Comparison of ENCODE assay signal across 16 cellular contexts in the genomic region with DNA sequence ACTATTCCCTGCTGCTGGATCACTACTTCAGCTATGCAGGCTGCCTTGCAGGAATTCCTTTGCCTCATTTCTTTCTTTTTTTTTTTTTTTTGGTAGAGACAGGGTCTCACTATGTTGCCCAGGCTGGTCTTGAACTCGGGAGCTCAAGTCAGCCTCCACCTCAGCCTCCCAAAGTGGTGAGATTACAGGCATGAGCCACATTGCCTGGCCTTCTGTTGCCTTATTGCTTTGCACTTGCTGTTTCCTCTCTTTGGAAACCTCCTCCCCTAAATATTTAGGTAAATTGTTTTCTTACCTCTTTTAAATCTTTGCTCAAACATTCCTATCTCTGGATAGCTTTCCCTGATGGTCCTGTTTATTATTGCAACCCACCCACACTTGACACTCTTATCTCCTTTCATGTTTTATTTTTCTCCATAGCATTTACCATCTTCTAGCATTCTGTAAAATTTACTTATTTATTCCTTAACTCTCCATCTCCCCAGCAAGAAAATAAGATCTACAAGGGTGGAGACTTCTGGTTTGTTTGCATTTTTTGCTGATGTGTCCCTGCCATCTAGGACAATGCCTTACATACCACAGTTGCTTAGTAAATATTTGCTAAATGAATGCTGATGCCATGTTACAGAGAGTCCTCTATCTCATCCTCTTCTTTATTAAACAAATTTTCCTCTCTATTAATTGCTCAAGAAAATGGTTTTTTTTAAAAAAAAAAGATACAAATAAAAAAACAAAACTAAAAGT.
A peak's percentile ranks its signal among the peaks of the same experiment; 100 is the strongest.
DNase-seq lines count a peak whose midpoint lies in the region; ATAC-seq and TF ChIP-seq lines count a peak whose summit lies in the region.
"Had no signal": no experiment of that assay in that cellular context is flagged by ENCODE, and none has a peak within 500 bp of the region (broad histone marks: within the 10 kb centered on the region; RNA-seq: fewer than 3 reads in every experiment).

No MANE protein-coding gene starts in this region.

- no peaks in the 10 kb centered on the region for H3F3A ChIP-seq in neural progenitor cell (ENCODE audit: low read depth)

- no peaks in the 10 kb centered on the region for H4K20me1 ChIP-seq in neural progenitor cell (ENCODE audit: low read depth)

- no peaks in the 10 kb centered on the region for H3K4me1 Mint-ChIP-seq in neural progenitor cell
- no peaks in the 10 kb centered on the region for H3K4me1 Mint-ChIP-seq in effector memory CD8-positive, alpha-beta T cell (ENCODE audit: low read depth in 2 of 2)
- H3K4me1 Mint-ChIP-seq: stimulated activated effector memory CD8-positive, alpha-beta T cell treated with anti-CD3 and anti-CD28 coated beads, Interleukin-12 subunit alpha, Interleukin-12 subunit beta, amount 100 ng/mL, for 72 hours had no signal

- no peak overlapping the region for H3K4me3 Mint-ChIP-seq in neural progenitor cell
- H3K4me3 Mint-ChIP-seq in effector memory CD8-positive, alpha-beta T cell = no peak overlapping the region
- H3K4me3 Mint-ChIP-seq: stimulated activated effector memory CD8-positive, alpha-beta T cell treated with anti-CD3 and anti-CD28 coated beads, Interleukin-12 subunit alpha, Interleukin-12 subunit beta, amount 100 ng/mL, for 72 hours had no signal

- H3K4me2 ChIP-seq in neural progenitor cell = no peak overlapping the region

- H3K4me1 ChIP-seq in neural progenitor cell = no peaks in the 10 kb centered on the region
- H3K4me1 ChIP-seq: BE2C had no signal

- peak; percentile 58 for DNase-seq in AG20443 (ENCODE audit: low spot score)
- peak; percentile 58 for DNase-seq in HS-5 (ENCODE audit: low read depth)
- peak; percentile 4 for DNase-seq in brain microvascular endothelial cell
- peak; percentile 41 for DNase-seq in kidney tubule cell (ENCODE audit: low spot score)
- DNase-seq in left colon = no peak
- no peak for DNase-seq in neural progenitor cell (ENCODE audit: low spot score)
- no peak for DNase-seq in effector memory CD8-positive, alpha-beta T cell
- DNase-seq: activated CD4-positive, CD25-positive, alpha-beta regulatory T cell treated with anti-CD3 and anti-CD28 coated beads, Interleukin-2, amount 50 U/mL, for 72 hours; activated CD8-positive, alpha-beta memory T cell treated with anti-CD3 and anti-CD28 coated beads, Interleukin-2, amount 50 U/mL, for 48 hours; activated naive CD4-positive, alpha-beta T cell treated with anti-CD3 and anti-CD28 coated beads, Interleukin-2, amount 50 U/mL, for 16 hours; BE2C; DMS79 treated with DMSO at 0.1 percent for 48 hours; stimulated activated CD4-positive, alpha-beta T cell treated with anti-CD3 and anti-CD28 coated beads, Interleukin-2, amount 100 ng/mL, for 48 hours had no signal

- intact Hi-C loops in left colon (cut with DNase I, micrococcal nuclease) = no loop called here

- no peak overlapping the region for H3K27ac ChIP-seq in brain microvascular endothelial cell
- no peak overlapping the region for H3K27ac ChIP-seq in neural progenitor cell

- no peaks in the 10 kb centered on the region for H3K79me2 ChIP-seq in neural progenitor cell (ENCODE audit: low read depth)

- ATAC-seq in left colon (no peak), GM21515 (IDR thresholded peaks at IDR 0.05; ENCODE audit: unreplicated experiment) (no peak)
- no peak for ATAC-seq in effector memory CD8-positive, alpha-beta T cell (replicated peaks)
- ATAC-seq: stimulated activated effector memory CD8-positive, alpha-beta T cell treated with anti-CD3 and anti-CD28 coated beads, Interleukin-12 subunit alpha, Interleukin-12 subunit beta, amount 100 ng/mL, for 72 hours had no signal

- H3K27me3 ChIP-seq in brain microvascular endothelial cell (replicated peaks) (no peaks in the 10 kb centered on the region), neural progenitor cell (no peaks in the 10 kb centered on the region)
- H3K27me3 ChIP-seq: BE2C had no signal

- no peaks in the 10 kb centered on the region for H3K27me3 Mint-ChIP-seq in neural progenitor cell (ENCODE audit: insufficient read depth, low read depth)
- no peaks in the 10 kb centered on the region for H3K27me3 Mint-ChIP-seq in effector memory CD8-positive, alpha-beta T cell
- H3K27me3 Mint-ChIP-seq: progenitor cell of endocrine pancreas had no signal

- no peaks in the 10 kb centered on the region for H3K9me3 ChIP-seq in neural progenitor cell (ENCODE audit: low read depth)
- H3K9me3 ChIP-seq: BE2C had no signal

- in situ Hi-C loops in brain microvascular endothelial cell (cut with HindIII; ENCODE audit: low pct_ligation_motif_present, low sequenced_read_pairs) = no loop called here

- no peak overlapping the region for H3K4me3 ChIP-seq in brain microvascular endothelial cell (ENCODE audit: low read depth, low read length)
- H3K4me3 ChIP-seq in neural progenitor cell = no peak overlapping the region

- H3K9ac ChIP-seq in neural progenitor cell = no peak overlapping the region

- H3K9me3 Mint-ChIP-seq in neural progenitor cell = peaks cover 5% of the 10 kb centered on the region
- no peaks in the 10 kb centered on the region for H3K9me3 Mint-ChIP-seq in effector memory CD8-positive, alpha-beta T cell
- H3K9me3 Mint-ChIP-seq: stimulated activated effector memory CD8-positive, alpha-beta T cell treated with anti-CD3 and anti-CD28 coated beads, Interleukin-12 subunit alpha, Interleukin-12 subunit beta, amount 100 ng/mL, for 72 hours had no signal

- no peak overlapping the region for H3K27ac Mint-ChIP-seq in neural progenitor cell
- H3K27ac Mint-ChIP-seq in effector memory CD8-positive, alpha-beta T cell = no peak overlapping the region
- H3K27ac Mint-ChIP-seq: progenitor cell of endocrine pancreas; stimulated activated effector memory CD8-positive, alpha-beta T cell treated with anti-CD3 and anti-CD28 coated beads, Interleukin-12 subunit alpha, Interleukin-12 subunit beta, amount 100 ng/mL, for 72 hours had no signal

- TF ChIP-seq CTCF in brain microvascular endothelial cell (IDR thresholded peaks at IDR 0.05; ENCODE audit: low read depth, low read length, missing control alignments) (no peak), neural progenitor cell (IDR thresholded peaks at IDR 0.05) (no peak)

- no peak overlapping the region for H2AFZ ChIP-seq in neural progenitor cell (replicated peaks)

- H3K36me3 ChIP-seq in brain microvascular endothelial cell (replicated peaks) (no peaks in the 10 kb centered on the region), neural progenitor cell (no peaks in the 10 kb centered on the region)
- H3K36me3 ChIP-seq: BE2C had no signal

- H3K36me3 Mint-ChIP-seq in neural progenitor cell = no peaks in the 10 kb centered on the region
- H3K36me3 Mint-ChIP-seq in effector memory CD8-positive, alpha-beta T cell (ENCODE audit: insufficient read depth) = no peaks in the 10 kb centered on the region
- H3K36me3 Mint-ChIP-seq: stimulated activated effector memory CD8-positive, alpha-beta T cell treated with anti-CD3 and anti-CD28 coated beads, Interleukin-12 subunit alpha, Interleukin-12 subunit beta, amount 100 ng/mL, for 72 hours had no signal

Comparison
In these comparisons a context has a peak if more than half of its experiments do, and no peak if none do; other contexts are left out.
1. DNase-seq: peak in AG20443 (single experiment), HS-5 (single experiment), brain microvascular endothelial cell (single experiment) and kidney tubule cell (single experiment); none in left colon (0 of 2), neural progenitor cell (single experiment) and effector memory CD8-positive, alpha-beta T cell (0 of 3).